Comparison of ENCODE assay signal across 1 cellular context in the genomic region with DNA sequence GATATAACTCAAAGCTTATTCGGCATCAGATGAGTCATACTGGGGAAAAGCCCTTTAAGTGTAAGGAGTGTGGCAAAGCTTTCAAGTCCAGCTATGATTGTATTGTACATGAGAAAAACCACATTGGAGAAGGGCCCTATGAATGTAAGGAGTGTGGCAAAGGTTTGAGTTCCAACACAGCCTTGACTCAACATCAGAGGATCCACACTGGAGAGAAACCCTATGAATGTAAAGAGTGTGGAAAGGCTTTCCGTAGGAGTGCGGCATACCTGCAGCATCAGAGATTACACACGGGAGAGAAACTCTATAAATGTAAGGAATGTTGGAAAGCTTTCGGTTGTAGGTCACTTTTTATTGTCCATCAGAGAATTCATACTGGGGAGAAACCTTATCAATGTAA.
TF ChIP-seq lines count a peak whose summit lies in the region.

No MANE protein-coding gene starts in this region.

TF ChIP-seq in endothelial cell of umbilical vein, 7 proteins besides CTCF, POLR2A, EP300 and RAD21:
- TF ChIP-seq JUN (IDR thresholded peaks at IDR 0.05; ENCODE audit: borderline replicate concordance, insufficient read depth, insufficient read length, low read depth) (peak; percentile 8), POLR2AphosphoS5 (IDR thresholded peaks at IDR 0.05; ENCODE audit: insufficient read depth, low read depth, low read length) (no peak)
